In genomic region chr19:28027116-28027515, GRCh38 we compare ENCODE assay signal across 24 cellular contexts.
"Had no signal": no experiment of that assay in that cellular context is flagged by ENCODE, and none has a peak within 500 bp of the region (broad histone marks: within the 10 kb centered on the region; RNA-seq: fewer than 3 reads in every experiment).

No MANE protein-coding gene starts in this region.

- H3K4me1 ChIP-seq: SJSA1 had no signal

- DNase-seq: IMR-90, Karpas-422, KG1, MG63, NCI-H1092, NCI-H1417 treated with DMSO at 0.1 percent for 48 hours, NCI-H146, NCI-H1694 treated with DMSO at 0.1 percent for 48 hours, NCI-H1930, NCI-H2081, NCI-H2107, NCI-H2171, NCI-H226, NCI-H446, NCI-H510A, NCI-H524 treated with DMSO at 0.1 percent for 48 hours, NCI-H69, NCI-H774, SIG-M5 had no signal

- H3K9me3 ChIP-seq: SJSA1 had no signal

- H3K4me3 ChIP-seq: MG63, SJSA1, SK-N-MC had no signal

- FAIRE-seq: HepG2 had no signal

- H3K27me3 ChIP-seq: MG63, SJSA1 had no signal

- H3K27ac ChIP-seq: SJSA1, SK-N-MC had no signal

- ATAC-seq: HepG2, Panc1, Right ventricle myocardium inferior had no signal

- H3K36me3 ChIP-seq: MG63, SJSA1 had no signal
